28 cellular contexts compared by ENCODE assay signal in genomic region chr3:13710251-13710650, GRCh38.
DNase-seq lines count a peak whose midpoint lies in the region; ATAC-seq and TF ChIP-seq lines count a peak whose summit lies in the region.
"Had no signal": no experiment of that assay in that cellular context is flagged by ENCODE, and none has a peak within 500 bp of the region (broad histone marks: within the 10 kb centered on the region; RNA-seq: fewer than 3 reads in every experiment).

No MANE protein-coding gene starts in this region.

- H3K4me3 Mint-ChIP-seq in activated naive CD8-positive, alpha-beta T cell treated with anti-CD3 and anti-CD28 coated beads, Interleukin-2, amount 10 ng/mL, durations not matched to agents 7 days and 5 days, result no peak overlapping the region
- no peak overlapping the region for H3K4me3 Mint-ChIP-seq in activated naive CD8-positive, alpha-beta T cell treated with anti-CD3 and anti-CD28 coated beads, Interleukin-2, amount 50 U/mL, for 24 hours
- H3K4me3 Mint-ChIP-seq in chondrocyte (ENCODE audit: unreplicated experiment) (no peak overlapping the region), nephron progenitor cell (no peak overlapping the region)
- H3K4me3 Mint-ChIP-seq: immature natural killer cell; T-helper 1 cell treated with Interleukin-12 subunit alpha and Interleukin-12 subunit beta and Interleukin-4 antibody, amounts not matched to agents 30 μg/mL and 1 μg/mL, for 36 hours had no signal

- no peak for TF ChIP-seq EP300 in suprapubic skin (IDR thresholded peaks at IDR 0.05)

- 59 to 67% methylated on average over 3 of the region's 3 CpGs for WGBS in lung, 2 donors
- 63% methylated on average over 3 of the region's 3 CpGs for WGBS in suprapubic skin

- no peak for TF ChIP-seq CTCF in chondrocyte (IDR thresholded peaks at IDR 0.05)
- TF ChIP-seq CTCF in lung (IDR thresholded peaks at IDR 0.05; ENCODE audit: control extremely low read depth, extremely low read depth), result no peak
- no peak for TF ChIP-seq CTCF in suprapubic skin (IDR thresholded peaks at IDR 0.05)
- no peak for TF ChIP-seq CTCF in nephron progenitor cell (IDR thresholded peaks at IDR 0.05)

- POLR2A ChIA-PET in activated naive CD8-positive, alpha-beta T cell treated with anti-CD3 and anti-CD28 coated beads, Interleukin-2, amount 10 ng/mL, durations not matched to agents 7 days and 5 days (lab: Charles Lee), result no interaction called here

- H3K4me1 ChIP-seq in lung (ENCODE audit: control insufficient read depth in 2 of 2, insufficient read depth in 2 of 2, low read length in 2 of 2) (no peaks in the 10 kb centered on the region), suprapubic skin (no peaks in the 10 kb centered on the region)
- H3K4me1 ChIP-seq: BLaER1, breast epithelium, left lung, prostate gland had no signal

- H3K9me3 ChIP-seq in lung (ENCODE audit: control insufficient read depth in 2 of 2, insufficient read depth in 1 of 2, low read length in 1 of 2) (peaks cover 0 to 47% of the 10 kb centered on the region in 2 donors), suprapubic skin (no peaks in the 10 kb centered on the region)
- H3K9me3 ChIP-seq: prostate gland had no signal

- no peaks in the 10 kb centered on the region for H3K36me3 Mint-ChIP-seq in activated naive CD8-positive, alpha-beta T cell treated with anti-CD3 and anti-CD28 coated beads, Interleukin-2, amount 10 ng/mL, durations not matched to agents 7 days and 5 days
- no peaks in the 10 kb centered on the region for H3K36me3 Mint-ChIP-seq in activated naive CD8-positive, alpha-beta T cell treated with anti-CD3 and anti-CD28 coated beads, Interleukin-2, amount 50 U/mL, for 24 hours (ENCODE audit: low read depth)
- H3K36me3 Mint-ChIP-seq in chondrocyte (ENCODE audit: low read depth) (no peaks in the 10 kb centered on the region), nephron progenitor cell (ENCODE audit: low read depth) (no peaks in the 10 kb centered on the region)

- no peaks in the 10 kb centered on the region for H3K36me3 ChIP-seq in lung (ENCODE audit: control insufficient read depth in 2 of 2, insufficient read depth in 2 of 2, low read length in 2 of 2)
- H3K36me3 ChIP-seq in suprapubic skin, result no peaks in the 10 kb centered on the region
- H3K36me3 ChIP-seq: BLaER1, breast epithelium, left lung, prostate gland had no signal

- H3K27me3 ChIP-seq in lung (ENCODE audit: control insufficient read depth, insufficient read depth), result no peaks in the 10 kb centered on the region
- peaks cover 5% of the 10 kb centered on the region for H3K27me3 ChIP-seq in suprapubic skin
- H3K27me3 ChIP-seq: BLaER1, breast epithelium, left lung had no signal

- TF ChIP-seq POLR2A in suprapubic skin (IDR thresholded peaks at IDR 0.05), result no peak

- no peaks in the 10 kb centered on the region for H3K4me1 Mint-ChIP-seq in activated naive CD8-positive, alpha-beta T cell treated with anti-CD3 and anti-CD28 coated beads, Interleukin-2, amount 10 ng/mL, durations not matched to agents 7 days and 5 days
- no peaks in the 10 kb centered on the region for H3K4me1 Mint-ChIP-seq in activated naive CD8-positive, alpha-beta T cell treated with anti-CD3 and anti-CD28 coated beads, Interleukin-2, amount 50 U/mL, for 24 hours
- H3K4me1 Mint-ChIP-seq in chondrocyte (ENCODE audit: low read depth) (no peaks in the 10 kb centered on the region), nephron progenitor cell (no peaks in the 10 kb centered on the region)
- H3K4me1 Mint-ChIP-seq: immature natural killer cell had no signal

- no peak overlapping the region for H3K27ac Mint-ChIP-seq in activated naive CD8-positive, alpha-beta T cell treated with anti-CD3 and anti-CD28 coated beads, Interleukin-2, amount 10 ng/mL, durations not matched to agents 7 days and 5 days
- no peak overlapping the region for H3K27ac Mint-ChIP-seq in activated naive CD8-positive, alpha-beta T cell treated with anti-CD3 and anti-CD28 coated beads, Interleukin-2, amount 50 U/mL, for 24 hours
- H3K27ac Mint-ChIP-seq in chondrocyte (ENCODE audit: unreplicated experiment) (no peak overlapping the region), nephron progenitor cell (no peak overlapping the region)
- H3K27ac Mint-ChIP-seq: immature natural killer cell; T-helper 1 cell treated with Interleukin-12 subunit alpha and Interleukin-12 subunit beta and Interleukin-4 antibody, amounts not matched to agents 30 μg/mL and 1 μg/mL, for 36 hours had no signal

- DNase-seq in activated naive CD8-positive, alpha-beta T cell treated with anti-CD3 and anti-CD28 coated beads, Interleukin-2, amount 10 ng/mL, durations not matched to agents 7 days and 5 days, result peak; percentile 10
- DNase-seq in activated naive CD8-positive, alpha-beta T cell treated with anti-CD3 and anti-CD28 coated beads, Interleukin-2, amount 50 U/mL, for 24 hours, result no peak
- DNase-seq in chondrocyte (ENCODE audit: low spot score), result peak; percentile 38
- peak; percentile 19 for DNase-seq in lung (ENCODE audit: low spot score)
- peak; percentile 4 to 15 for DNase-seq in suprapubic skin (ENCODE audit: low spot score in 2 of 2)
- DNase-seq in NCI-H1105 (lab: John Stamatoyannopoulos, UW), result no peak
- DNase-seq in nephron progenitor cell, result no peak
- DNase-seq in NCI-H1048 (lab: John Stamatoyannopoulos, UW), result no peak
- DNase-seq: activated naive CD4-positive, alpha-beta T cell treated with anti-CD3 and anti-CD28 coated beads, Interleukin-2, amount 50 U/mL, for 16 hours; effector CD4-positive, alpha-beta T cell; hypothalamus; immature natural killer cell; Kasumi-1; mesendoderm; NCI-H146; NCI-H2107; NCI-H345; NCI-H69; PC-3; trophoblast cell had no signal

- H3K9me3 Mint-ChIP-seq in activated naive CD8-positive, alpha-beta T cell treated with anti-CD3 and anti-CD28 coated beads, Interleukin-2, amount 10 ng/mL, durations not matched to agents 7 days and 5 days, result peaks cover 49% of the 10 kb centered on the region
- H3K9me3 Mint-ChIP-seq in activated naive CD8-positive, alpha-beta T cell treated with anti-CD3 and anti-CD28 coated beads, Interleukin-2, amount 50 U/mL, for 24 hours, result peaks cover 43% of the 10 kb centered on the region
- peaks cover 78% of the 10 kb centered on the region for H3K9me3 Mint-ChIP-seq in chondrocyte (ENCODE audit: low read depth)
- H3K9me3 Mint-ChIP-seq in nephron progenitor cell, result peaks cover 79% of the 10 kb centered on the region

- no peak overlapping the region for H3K27ac ChIP-seq in lung (ENCODE audit: low read depth in 1 of 2, low read length in 1 of 2)
- no peak overlapping the region for H3K27ac ChIP-seq in suprapubic skin
- H3K27ac ChIP-seq: BLaER1, breast epithelium, left lung, prostate gland had no signal

- no peak overlapping the region for H3K4me3 ChIP-seq in lung
- H3K4me3 ChIP-seq in suprapubic skin, result no peak overlapping the region
- H3K4me3 ChIP-seq: BLaER1, breast epithelium, GM12878, left lung, prostate gland had no signal

- no peaks in the 10 kb centered on the region for H3K27me3 Mint-ChIP-seq in activated naive CD8-positive, alpha-beta T cell treated with anti-CD3 and anti-CD28 coated beads, Interleukin-2, amount 10 ng/mL, durations not matched to agents 7 days and 5 days
- peaks cover 5% of the 10 kb centered on the region for H3K27me3 Mint-ChIP-seq in activated naive CD8-positive, alpha-beta T cell treated with anti-CD3 and anti-CD28 coated beads, Interleukin-2, amount 50 U/mL, for 24 hours
- H3K27me3 Mint-ChIP-seq in chondrocyte (ENCODE audit: low read depth), result peaks cover 23% of the 10 kb centered on the region
- H3K27me3 Mint-ChIP-seq in nephron progenitor cell (ENCODE audit: low read depth, poor library complexity), result peaks cover 47% of the 10 kb centered on the region

- no peak for ATAC-seq in activated naive CD8-positive, alpha-beta T cell treated with anti-CD3 and anti-CD28 coated beads, Interleukin-2, amount 10 ng/mL, durations not matched to agents 7 days and 5 days (ENCODE audit: low read depth)
- ATAC-seq in activated naive CD8-positive, alpha-beta T cell treated with anti-CD3 and anti-CD28 coated beads, Interleukin-2, amount 50 U/mL, for 24 hours, result no peak
- ATAC-seq in lung (ENCODE audit: insufficient read depth, low FRiP score), result no peak
- ATAC-seq: GM12878, left lung, PC-3, Right ventricle myocardium inferior, SK-N-SH treated with all-trans-retinoic acid at 6 μM for 48 hours had no signal

Comparison
In these comparisons a context has a peak if more than half of its experiments do, and no peak if none do; other contexts are left out.
1. DNase-seq: peak in activated naive CD8-positive, alpha-beta T cell treated with anti-CD3 and anti-CD28 coated beads, Interleukin-2, amount 10 ng/mL, durations not matched to agents 7 days and 5 days (single experiment), chondrocyte (single experiment), lung (single experiment) and suprapubic skin (2 of 2); none in activated naive CD8-positive, alpha-beta T cell treated with anti-CD3 and anti-CD28 coated beads, Interleukin-2, amount 50 U/mL, for 24 hours (single experiment), NCI-H1105 (single experiment), nephron progenitor cell (single experiment) and NCI-H1048 (single experiment).